ENCODE assay signal across 12 cellular contexts in genomic region chr13:66128692-66129269, GRCh38.
DNase-seq lines count a peak whose midpoint lies in the region; ATAC-seq and TF ChIP-seq lines count a peak whose summit lies in the region.
"Had no signal": no experiment of that assay in that cellular context is flagged by ENCODE, and none has a peak within 500 bp of the region (broad histone marks: within the 10 kb centered on the region; RNA-seq: fewer than 3 reads in every experiment).

No MANE protein-coding gene starts in this region.

- H3K27ac Mint-ChIP-seq in HFFc6 (no peak overlapping the region), T-helper 17 cell (no peak overlapping the region)

- H3K4me1 ChIP-seq in effector memory CD4-positive, alpha-beta T cell (ENCODE audit: control insufficient read depth, insufficient read depth, low read length, poor library complexity, severe bottlenecking): no peaks in the 10 kb centered on the region
- H3K4me1 ChIP-seq: esophagus squamous epithelium, testis had no signal

- no peaks in the 10 kb centered on the region for H3K9me3 Mint-ChIP-seq in HFFc6

- POLR2A ChIA-PET in GM10248 (lab: Yijun Ruan, JAX): no interaction called here

- CTCF ChIA-PET in GM10248 (lab: Yijun Ruan, JAX): no interaction called here

- H3K4me3 Mint-ChIP-seq in HFFc6: no peak overlapping the region
- H3K4me3 Mint-ChIP-seq in T-helper 17 cell: no peak overlapping the region

- no peaks in the 10 kb centered on the region for H3K27me3 ChIP-seq in effector memory CD4-positive, alpha-beta T cell (replicated peaks; ENCODE audit: control insufficient read depth, insufficient read depth, low read length, poor library complexity, severe bottlenecking)
- H3K27me3 ChIP-seq: esophagus squamous epithelium, testis had no signal

- H3K27me3 Mint-ChIP-seq in HFFc6 (ENCODE audit: insufficient read depth): no peaks in the 10 kb centered on the region
- H3K27me3 Mint-ChIP-seq in T-helper 17 cell: no peaks in the 10 kb centered on the region

- DNase-seq in GM10248 (ENCODE audit: extremely low spot score) (peak; percentile 10), HFFc6 (no peak), T-helper 17 cell (no peak), posterior cingulate gyrus (no peak)
- DNase-seq in effector memory CD4-positive, alpha-beta T cell: no peak
- DNase-seq: 8988T, esophagus squamous epithelium, RPMI8226, testis had no signal

- no peaks in the 10 kb centered on the region for H3K36me3 ChIP-seq in effector memory CD4-positive, alpha-beta T cell (ENCODE audit: control insufficient read depth, insufficient read depth, low read length)
- H3K36me3 ChIP-seq: esophagus squamous epithelium had no signal

- ATAC-seq in GM19397 (IDR thresholded peaks at IDR 0.05; ENCODE audit: unreplicated experiment) (peak; percentile 88), HG02642 (IDR thresholded peaks at IDR 0.05; ENCODE audit: poor library complexity, unreplicated experiment) (peak; percentile 95), HG03342 (IDR thresholded peaks at IDR 0.05; ENCODE audit: unreplicated experiment) (peak; percentile 91), T-helper 17 cell (no peak)

- H3K4me3 ChIP-seq in effector memory CD4-positive, alpha-beta T cell (ENCODE audit: insufficient read depth, low read depth, low read length, poor library complexity, severe bottlenecking): no peak overlapping the region
- H3K4me3 ChIP-seq: esophagus squamous epithelium, testis had no signal

- H3K36me3 Mint-ChIP-seq in HFFc6 (ENCODE audit: low read depth) (no peaks in the 10 kb centered on the region), T-helper 17 cell (ENCODE audit: low read depth) (no peaks in the 10 kb centered on the region)

- intact Hi-C loops in posterior cingulate gyrus (cut with DNase I): no loop called here

- TF ChIP-seq CTCF in GM10248 (IDR thresholded peaks at IDR 0.05; ENCODE audit: control extremely low read depth, extremely low read depth, low read depth, missing control alignments): no peak
- no peak for TF ChIP-seq CTCF in HFFc6 (IDR thresholded peaks at IDR 0.05)

- no peaks in the 10 kb centered on the region for H3K4me1 Mint-ChIP-seq in HFFc6 (ENCODE audit: low read depth)
- no peaks in the 10 kb centered on the region for H3K4me1 Mint-ChIP-seq in T-helper 17 cell

- no peak overlapping the region for H3K27ac ChIP-seq in effector memory CD4-positive, alpha-beta T cell (ENCODE audit: insufficient read depth, low read length, poor library complexity, severe bottlenecking)
- H3K27ac ChIP-seq: esophagus squamous epithelium, testis had no signal

- no peaks in the 10 kb centered on the region for H3K9me3 ChIP-seq in effector memory CD4-positive, alpha-beta T cell (ENCODE audit: control insufficient read depth, low read length)
- H3K9me3 ChIP-seq in T-helper 17 cell (ENCODE audit: control insufficient read depth, low read length, poor library complexity, severe bottlenecking): peaks cover 2% of the 10 kb centered on the region
- H3K9me3 ChIP-seq: esophagus squamous epithelium, testis had no signal
